In genomic region chr3:42216302-42216701, GRCh38 we compare ENCODE assay signal across 11 cellular contexts. TPM values are rescaled to one million over a fixed set of nuclear protein-coding genes. Genes with fewer than 3 reads are reported as not detected.
DNase-seq lines count a peak whose midpoint lies in the region; ATAC-seq and TF ChIP-seq lines count a peak whose summit lies in the region.
"Had no signal": no experiment of that assay in that cellular context is flagged by ENCODE, and none has a peak within 500 bp of the region (broad histone marks: within the 10 kb centered on the region; RNA-seq: fewer than 3 reads in every experiment).

No MANE protein-coding gene starts in this region.

- no peak overlapping the region for H3K4me3 Mint-ChIP-seq in memory B cell

- peaks cover 31% of the 10 kb centered on the region for H3K36me3 Mint-ChIP-seq in memory B cell

- H3K4me3 ChIP-seq in smooth muscle cell, result no peak overlapping the region
- no peak overlapping the region for H3K4me3 ChIP-seq in Peyer's patch
- H3K4me3 ChIP-seq: adrenal gland, tibial nerve had no signal

- TF ChIP-seq POLR2A in Peyer's patch (IDR thresholded peaks at IDR 0.05), result no peak

- H4K20me1 ChIP-seq in smooth muscle cell (ENCODE audit: low read depth), result no peaks in the 10 kb centered on the region

- TF ChIP-seq CTCF in smooth muscle cell (IDR thresholded peaks at IDR 0.05; ENCODE audit: borderline replicate concordance, insufficient read depth, poor library complexity, severe bottlenecking) (no peak), Peyer's patch (IDR thresholded peaks at IDR 0.05) (no peak)

- ATAC-seq in GM18867 (IDR thresholded peaks at IDR 0.05; ENCODE audit: unreplicated experiment), result peak; percentile 81
- peak; percentile 64 for ATAC-seq in GM21381 (IDR thresholded peaks at IDR 0.05; ENCODE audit: unreplicated experiment)
- ATAC-seq in HG03280 (IDR thresholded peaks at IDR 0.05; ENCODE audit: unreplicated experiment), result peak; percentile 64
- ATAC-seq in memory B cell (ENCODE audit: low read depth), result no peak
- no peak for ATAC-seq in HG03135 (IDR thresholded peaks at IDR 0.05; ENCODE audit: unreplicated experiment)

- H2AFZ ChIP-seq in smooth muscle cell (ENCODE audit: low read depth), result no peak overlapping the region

- no peaks in the 10 kb centered on the region for H3K9me3 Mint-ChIP-seq in memory B cell

- no peak overlapping the region for H3K27ac ChIP-seq in smooth muscle cell (ENCODE audit: low read depth)
- no peak overlapping the region for H3K27ac ChIP-seq in Peyer's patch
- H3K27ac ChIP-seq: adrenal gland, epithelial cell of prostate, tibial nerve had no signal

- WGBS in smooth muscle cell (ENCODE audit: low lambda C conversion rate), result 89% methylated on average over 4 of the region's 4 CpGs

- H3K27me3 ChIP-seq in smooth muscle cell (ENCODE audit: low read depth) (no peaks in the 10 kb centered on the region), Peyer's patch (no peaks in the 10 kb centered on the region)
- H3K27me3 ChIP-seq: adrenal gland, tibial nerve had no signal

- H3K4me1 ChIP-seq in smooth muscle cell (ENCODE audit: low read depth), result no peaks in the 10 kb centered on the region
- peaks cover 0 to 12% (median 0%) of the 10 kb centered on the region in 4 donors for H3K4me1 ChIP-seq in Peyer's patch
- H3K4me1 ChIP-seq: adrenal gland had no signal

- no peak overlapping the region for H3K4me2 ChIP-seq in smooth muscle cell

- H3K9ac ChIP-seq in smooth muscle cell (ENCODE audit: low read depth), result no peak overlapping the region

- no peaks in the 10 kb centered on the region for H3K36me3 ChIP-seq in smooth muscle cell (ENCODE audit: low read depth)
- peaks cover 0 to 66% (median 0%) of the 10 kb centered on the region in 3 donors for H3K36me3 ChIP-seq in Peyer's patch

- H3K27ac Mint-ChIP-seq in memory B cell, result peak overlapping the region; percentile 26

- peaks cover 8% of the 10 kb centered on the region for H3F3A ChIP-seq in smooth muscle cell (ENCODE audit: low read depth)

- no peak for DNase-seq in memory B cell (ENCODE audit: low spot score in 2 of 2)
- DNase-seq in smooth muscle cell (lab: John Stamatoyannopoulos, UW; ENCODE audit: unreplicated experiment), result no peak
- no peak for DNase-seq in Peyer's patch
- DNase-seq: adrenal gland, NCI-H1048 had no signal

- no peaks in the 10 kb centered on the region for H3K79me2 ChIP-seq in smooth muscle cell (ENCODE audit: low read depth)

- no peaks in the 10 kb centered on the region for H3K27me3 Mint-ChIP-seq in memory B cell

- H3K9me3 ChIP-seq in smooth muscle cell (replicated peaks; ENCODE audit: low read depth) (no peaks in the 10 kb centered on the region), Peyer's patch (no peaks in the 10 kb centered on the region)
- H3K9me3 ChIP-seq: adrenal gland, tibial nerve had no signal

- peaks cover 15% of the 10 kb centered on the region for H3K4me1 Mint-ChIP-seq in memory B cell

RNA-seq across cellular contexts. Expression of gene CCK, which starts 49.7 kb away (rescaled TPM):
- total RNA-seq in smooth muscle cell, result not detected in 2 replicates
- polyA plus RNA-seq in smooth muscle cell, result not detected in 2 replicates
- total RNA-seq in Peyer's patch, result 1 to 10 TPM in 1 of 4 donors, not detected in 3; 3.5 TPM
- total RNA-seq: tibial nerve had no signal

Comparison
In these comparisons a context has a peak if more than half of its experiments do, and no peak if none do; other contexts are left out.
1. ATAC-seq: peak in GM18867 (single experiment), GM21381 (single experiment) and HG03280 (single experiment); none in memory B cell (single experiment) and HG03135 (single experiment).